17 cellular contexts compared by ENCODE assay signal in the genomic region with DNA sequence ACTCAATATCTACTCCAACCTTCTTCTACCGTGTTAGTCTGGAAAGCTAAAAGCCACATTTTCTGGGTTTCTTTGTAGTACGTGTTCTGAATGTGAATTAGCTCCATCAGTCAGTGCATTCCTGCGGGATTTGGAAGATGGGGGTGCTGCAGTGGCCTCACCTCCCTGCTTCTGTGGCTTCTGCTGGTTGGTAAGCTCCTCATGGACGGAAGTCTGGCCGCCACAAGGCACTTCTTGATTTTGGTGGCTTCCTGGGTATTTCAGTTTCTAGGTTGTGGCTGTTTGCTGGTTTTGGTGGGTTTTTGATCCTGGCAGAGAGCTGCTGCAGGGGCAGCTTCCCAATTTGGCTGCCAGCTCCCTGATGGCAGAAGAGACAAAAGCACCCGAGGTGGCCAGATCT.
"Had no signal": no experiment of that assay in that cellular context is flagged by ENCODE, and none has a peak within 500 bp of the region (broad histone marks: within the 10 kb centered on the region; RNA-seq: fewer than 3 reads in every experiment).

No MANE protein-coding gene starts in this region.

- DNase-seq: activated CD4-positive, alpha-beta T cell treated with anti-CD3 and anti-CD28 coated beads, Interleukin-2, amount 50 U/mL, for 1 hour; activated CD8-positive, alpha-beta memory T cell treated with anti-CD3 and anti-CD28 coated beads for 24 hours; activated naive CD8-positive, alpha-beta T cell treated with anti-CD3 and anti-CD28 coated beads for 36 hours; amygdala; brain microvascular endothelial cell; islet precursor cell; left lung; mucosa of descending colon; naive thymus-derived CD4-positive, alpha-beta T cell; stimulated activated CD4-positive, alpha-beta T cell treated with anti-CD3 and anti-CD28 coated beads, Interleukin-2, amount 100 ng/mL, for 48 hours; stimulated activated naive B cell treated with anti-CD40 and anti-IgM and Interleukin-4, amounts not matched to agents 10 μg/mL and 1 μg/mL and 100 μg/mL, for 72 hours; T-helper 17 cell; tibial artery had no signal

- H3K36me3 Mint-ChIP-seq: activated naive CD8-positive, alpha-beta T cell treated with anti-CD3 and anti-CD28 coated beads for 36 hours; memory B cell; stimulated activated naive B cell treated with anti-CD40 and anti-IgM and Interleukin-4, amounts not matched to agents 10 μg/mL and 1 μg/mL and 100 μg/mL, for 72 hours had no signal

- H3K4me3 Mint-ChIP-seq: activated naive CD8-positive, alpha-beta T cell treated with anti-CD3 and anti-CD28 coated beads for 36 hours; central memory CD8-positive, alpha-beta T cell; memory B cell; naive thymus-derived CD4-positive, alpha-beta T cell; stimulated activated naive B cell treated with anti-CD40 and anti-IgM and Interleukin-4, amounts not matched to agents 10 μg/mL and 1 μg/mL and 100 μg/mL, for 72 hours; T-helper 17 cell had no signal

- H3K27ac Mint-ChIP-seq: activated naive CD8-positive, alpha-beta T cell treated with anti-CD3 and anti-CD28 coated beads for 36 hours; memory B cell; naive thymus-derived CD4-positive, alpha-beta T cell; stimulated activated naive B cell treated with anti-CD40 and anti-IgM and Interleukin-4, amounts not matched to agents 10 μg/mL and 1 μg/mL and 100 μg/mL, for 72 hours; T-helper 17 cell had no signal

- H3K4me3 ChIP-seq: coronary artery, hepatocyte, left lung, mucosa of descending colon, tibial artery had no signal

- H3K9me3 Mint-ChIP-seq: central memory CD8-positive, alpha-beta T cell had no signal

- H3K4me1 Mint-ChIP-seq: activated naive CD8-positive, alpha-beta T cell treated with anti-CD3 and anti-CD28 coated beads for 36 hours; central memory CD8-positive, alpha-beta T cell had no signal
